ENCODE assay signal across 14 cellular contexts in genomic region chr20:17910828-17911294, GRCh38. TPM values are rescaled to one million over a fixed set of nuclear protein-coding genes. Genes with fewer than 3 reads are reported as not detected.
DNase-seq lines count a peak whose midpoint lies in the region; ATAC-seq, FAIRE-seq and TF ChIP-seq lines count a peak whose summit lies in the region.
"Had no signal": no experiment of that assay in that cellular context is flagged by ENCODE, and none has a peak within 500 bp of the region (broad histone marks: within the 10 kb centered on the region; RNA-seq: fewer than 3 reads in every experiment).

No MANE protein-coding gene starts in this region.

- TF ChIP-seq POLR2A in GM12878 (IDR thresholded peaks at IDR 0.05; ENCODE audit: low read depth, low read length), result no peak
- TF ChIP-seq POLR2A in GM12892 (IDR thresholded peaks at IDR 0.05; ENCODE audit: low read depth, low read length), result no peak

- no peak for TF ChIP-seq EP300 in GM12878 (IDR thresholded peaks at IDR 0.05; ENCODE audit: borderline replicate concordance in 1 of 2, control insufficient read depth in 1 of 2, low read depth in 2 of 2, low read length in 2 of 2)

- no peaks in the 10 kb centered on the region; the same call in none of the 2 replicates for H3K27me3 Mint-ChIP-seq in HFFc6 (ENCODE audit: insufficient read depth)

- in situ Hi-C loops in GM12878 (cut with MboI), result no loop called here

- no peak overlapping the region for H3K9ac ChIP-seq in GM12878 (ENCODE audit: control insufficient read depth, insufficient read depth, low read length)
- H3K9ac ChIP-seq in skeletal muscle tissue (ENCODE audit: low read depth in 1 of 3, low read length in 3 of 3), result no peak overlapping the region

- H3K4me3 ChIP-seq in GM12878 (no peak overlapping the region), skeletal muscle tissue (ENCODE audit: low read length in 3 of 3) (no peak overlapping the region)
- H3K4me3 ChIP-seq: dorsolateral prefrontal cortex had no signal

- H3K4me1 ChIP-seq in GM12878 (ENCODE audit: control insufficient read depth, insufficient read depth, low read length) (no peaks in the 10 kb centered on the region), skeletal muscle tissue (ENCODE audit: control insufficient read depth in 3 of 3, insufficient read depth in 3 of 3, low read length in 3 of 3) (peaks cover 14 to 17% (median 16%) of the 10 kb centered on the region in 3 donors)

- peak overlapping the region; percentile 5; the same call in 1 of the 2 replicates for H3K4me3 Mint-ChIP-seq in HFFc6
- H3K4me3 Mint-ChIP-seq: activated CD4-positive, alpha-beta T cell treated with anti-CD3 and anti-CD28 coated beads, Interleukin-2, amount 10 ng/mL, durations not matched to agents 7 days and 5 days; stimulated activated naive CD8-positive, alpha-beta T cell treated with anti-CD3 and anti-CD28 coated beads, Interleukin-15, Interleukin-2, amounts not matched to agents 100 ng/mL and 50 ng/mL, for 24 hours had no signal

- TF ChIP-seq CTCF in HFFc6 (IDR thresholded peaks at IDR 0.05) (no peak), GM12878 (IDR thresholded peaks at IDR 0.05 in 2 of 3, conservative IDR thresholded peaks at IDR 0.05 in 1 of 3; ENCODE audit: control insufficient read depth in 2 of 3, extremely low read depth in 1 of 3, insufficient read depth in 1 of 3, low read depth in 3 of 3, low read length in 3 of 3) (no peak), GM10266 (IDR thresholded peaks at IDR 0.05; ENCODE audit: control insufficient read depth, insufficient read depth, low read depth, missing control alignments) (no peak)

- ATAC-seq in GM12878 (peak; percentile 37), GM19035 (IDR thresholded peaks at IDR 0.05; ENCODE audit: unreplicated experiment) (no peak)

- 40% methylated on average over 6 of the region's 6 CpGs for WGBS in GM12878 (ENCODE audit: insufficient coverage, insufficient replicate concordance, low lambda C conversion rate, missing lambda C conversion rate)

- CTCF ChIA-PET in GM12878 (lab: Yijun Ruan, JAX), result interaction anchor here (0.5 kb wide), 1 partner anchor 303 kb away, joined by 3 read pairs; no protein-coding TSS in a partner anchor

- H3K79me2 ChIP-seq in GM12878 (ENCODE audit: control insufficient read depth, insufficient read depth, low read length), result no peaks in the 10 kb centered on the region

- H3K27ac ChIP-seq in GM12878 (ENCODE audit: control insufficient read depth, insufficient read depth) (no peak overlapping the region), skeletal muscle tissue (ENCODE audit: low read depth, low read length) (peak overlapping the region; percentile 72)
- H3K27ac ChIP-seq: dorsolateral prefrontal cortex, neutrophil had no signal

- 0 out of 2 replicates have a peak, but pooled peaks cover 4% of the 10 kb centered on the region for H3K36me3 Mint-ChIP-seq in HFFc6 (ENCODE audit: low read depth)

- no peaks in the 10 kb centered on the region for H4K20me1 ChIP-seq in GM12878 (ENCODE audit: control insufficient read depth, insufficient read depth)

- BruUV-seq in GM12878 (replicated peaks; lab: Mats Ljungman, UMichigan), result no TSS peak

- no peaks in the 10 kb centered on the region for H3K9me3 Mint-ChIP-seq in HFFc6
- H3K9me3 Mint-ChIP-seq: activated CD4-positive, alpha-beta T cell treated with anti-CD3 and anti-CD28 coated beads, Interleukin-2, amount 10 ng/mL, durations not matched to agents 7 days and 5 days; stimulated activated naive CD8-positive, alpha-beta T cell treated with anti-CD3 and anti-CD28 coated beads, Interleukin-15, Interleukin-2, amounts not matched to agents 100 ng/mL and 50 ng/mL, for 24 hours had no signal

- H3K27me3 ChIP-seq in GM12878 (replicated peaks in 1 of 2; ENCODE audit: control insufficient read depth in 2 of 2, insufficient read depth in 2 of 2, low read length in 1 of 2) (0 out of 4 replicates have a peak, but pooled peaks cover 0 to 1% of the 10 kb centered on the region in 2 experiments), skeletal muscle tissue (ENCODE audit: control insufficient read depth in 3 of 3, insufficient read depth in 3 of 3, low read length in 3 of 3) (no peaks in the 10 kb centered on the region)
- H3K27me3 ChIP-seq: dorsolateral prefrontal cortex, neutrophil had no signal

- H3K9me3 ChIP-seq in GM12878 (replicated peaks; ENCODE audit: control insufficient read depth, insufficient read depth, low read length), result no peaks in the 10 kb centered on the region
- no peaks in the 10 kb centered on the region for H3K9me3 ChIP-seq in skeletal muscle tissue (ENCODE audit: control insufficient read depth in 3 of 3, low read length in 3 of 3)
- H3K9me3 ChIP-seq: neutrophil had no signal

- no peak overlapping the region for H3K4me2 ChIP-seq in GM12878 (ENCODE audit: control insufficient read depth, insufficient read depth)

- intact Hi-C loops in GM12878 (cut with micrococcal nuclease; ENCODE audit: unreplicated experiment), result no loop called here

- SMC1A ChIA-PET in GM12878 (lab: Charles Lee; ENCODE audit: uncharacterized antibody, unreplicated experiment), result interaction anchor here (1.1 kb wide), 1 partner anchor 13 kb away, joined by 3 read pairs; no protein-coding TSS in a partner anchor

- POLR2A ChIA-PET in GM12878 (lab: Charles Lee), result no interaction called here

- H3K36me3 ChIP-seq in GM12878 (ENCODE audit: control insufficient read depth in 2 of 2, insufficient read depth in 2 of 2, low read length in 1 of 2) (no peaks in the 10 kb centered on the region), skeletal muscle tissue (ENCODE audit: control insufficient read depth in 3 of 3, insufficient read depth in 3 of 3, low read length in 3 of 3) (no peaks in the 10 kb centered on the region)
- H3K36me3 ChIP-seq: neutrophil had no signal

- FAIRE-seq in GM12878 (lab: Jason Lieb, UNC), result no peak
- peak; percentile 17 for FAIRE-seq in islet of Langerhans (lab: Jason Lieb, UNC)
- no peak for FAIRE-seq in GM12892 (lab: Jason Lieb, UNC)
- FAIRE-seq: GM18507 had no signal

- peak; percentile 90 for DNase-seq in HFFc6
- DNase-seq in GM12878 (ENCODE audit: low read depth, low spot score), result no peak
- DNase-seq in GM12892 (ENCODE audit: insufficient read length), result no peak
- no peak for DNase-seq in GM10266 (ENCODE audit: extremely low spot score)
- no peak for DNase-seq in NCI-H2171 (lab: John Stamatoyannopoulos, UW)
- DNase-seq: activated CD4-positive, alpha-beta T cell treated with anti-CD3 and anti-CD28 coated beads, Interleukin-2, amount 10 ng/mL, durations not matched to agents 7 days and 5 days; dorsolateral prefrontal cortex; NCI-H345 had no signal

- H3K27ac Mint-ChIP-seq in HFFc6, result peak overlapping the region; percentile 74; the same call in 1 of the 2 replicates
- H3K27ac Mint-ChIP-seq: activated CD4-positive, alpha-beta T cell treated with anti-CD3 and anti-CD28 coated beads, Interleukin-2, amount 10 ng/mL, durations not matched to agents 7 days and 5 days; stimulated activated naive CD8-positive, alpha-beta T cell treated with anti-CD3 and anti-CD28 coated beads, Interleukin-15, Interleukin-2, amounts not matched to agents 100 ng/mL and 50 ng/mL, for 24 hours had no signal

- RAD21 ChIA-PET in GM12878 (lab: Charles Lee; ENCODE audit: unreplicated experiment), result no interaction called here

- TF ChIP-seq RAD21 in GM12878 (IDR thresholded peaks at IDR 0.05; ENCODE audit: insufficient read depth, low read depth, low read length), result no peak

- H3K4me1 Mint-ChIP-seq in HFFc6 (ENCODE audit: low read depth), result peaks cover 43% of the 10 kb centered on the region

- no peak overlapping the region for H2AFZ ChIP-seq in GM12878 (ENCODE audit: control insufficient read depth, low read depth, low read length)

RNA-seq across cellular contexts. Expression of gene SNX5, which starts 57.7 kb away (rescaled TPM):
- 10 to 100 TPM; 69.6 to 97.5 (median 81.8) TPM for total RNA-seq in HFFc6 (2021; fragmentation: NEBNext Ultra II Directional; extraction: Animal tissue kit (Norgen Biotek cat#: 25700))
- total RNA-seq in GM12878 (2013; cell fraction: nucleolus; rRNA removed), result 632 and 668 TPM in 2 replicates
- 254 and 275 TPM in 2 replicates for total RNA-seq in GM12878 (2014; rRNA removed)
- 303 and 316 TPM in 2 replicates for total RNA-seq in GM12878 (2014; rRNA removed; fragmentation: Illumina TruSeq; extraction: Trizol)
- total RNA-seq in GM12878 (2021), result 216 and 236 TPM in 2 replicates
- polyA plus RNA-seq in GM12878 (2011; ENCODE audit: low read depth), result 155 TPM
- polyA plus RNA-seq in GM12878 (2011; rRNA removed), result 288 and 497 TPM in 2 replicates
- polyA plus RNA-seq in GM12878 (2011; cell fraction: cytosol; rRNA removed), result 153 and 185 TPM in 2 replicates
- polyA plus RNA-seq in GM12878 (2011; cell fraction: nucleus; rRNA removed), result 284 and 322 TPM in 2 replicates
- polyA plus RNA-seq in GM12878 (2012), result 206 and 209 TPM in 2 replicates
- polyA plus RNA-seq in GM12878 (2014; fragmentation: Illumina TruSeq; extraction: Trizol), result 301 and 362 TPM in 2 replicates
- polyA plus RNA-seq in GM12878 (2014; fragmentation: Nextera tagmentation; extraction: Ambion mirVana), result 100 to 1,000 TPM in 1 of 2 experiments, 10 to 100 TPM in 1; 92.9 to 152 TPM
- 242 and 292 TPM in 2 replicates for polyA plus RNA-seq in GM12878 (2014; rRNA removed)
- 100 to 1,000 TPM; 154 to 178 TPM for polyA plus RNA-seq in GM12878 (2016; fragmentation: Nextera tagmentation; extraction: Ambion mirVana)
- 166 and 193 TPM in 2 replicates for polyA minus RNA-seq in GM12878 (2011; rRNA and poly(A)+ RNA removed)
- 77.5 and 93.6 TPM in 2 replicates for polyA minus RNA-seq in GM12878 (2011; cell fraction: cytosol; rRNA and poly(A)+ RNA removed)
- 192 and 319 TPM in 2 replicates for polyA minus RNA-seq in GM12878 (2011; cell fraction: nucleus; rRNA and poly(A)+ RNA removed)
- 95.0 TPM for total RNA-seq in skeletal muscle tissue
- 231 TPM for polyA plus RNA-seq in GM12892 (2012; ENCODE audit: missing spikeins)

RNA-seq across cellular contexts. Expression of gene MGME1, which starts 58.0 kb away (rescaled TPM):
- 10 to 100 TPM; 12.7 to 19.2 (median 17.9) TPM for total RNA-seq in HFFc6 (2021; fragmentation: NEBNext Ultra II Directional; extraction: Animal tissue kit (Norgen Biotek cat#: 25700))
- total RNA-seq in GM12878 (2013; cell fraction: nucleolus; rRNA removed), result 31.0 and 35.6 TPM in 2 replicates
- total RNA-seq in GM12878 (2014; rRNA removed) (15.7 and 18.0 TPM in 2 replicates), GM12878 (2014; rRNA removed; fragmentation: Illumina TruSeq; extraction: Trizol) (33.6 and 33.7 TPM in 2 replicates), GM12878 (2021) (26.8 and 27.6 TPM in 2 replicates), skeletal muscle tissue (6.8 TPM)
- 24.8 TPM for polyA plus RNA-seq in GM12878 (2011; ENCODE audit: low read depth)
- polyA plus RNA-seq in GM12878 (2011; rRNA removed) (35.2 and 46.4 TPM in 2 replicates), GM12878 (2014; fragmentation: Illumina TruSeq; extraction: Trizol) (44.8 and 48.9 TPM in 2 replicates), GM12878 (2014; fragmentation: Nextera tagmentation; extraction: Ambion mirVana) (10 to 100 TPM; 13.4 to 14.1 TPM), GM12878 (2014; rRNA removed) (21.2 and 24.7 TPM in 2 replicates), GM12878 (2016; fragmentation: Nextera tagmentation; extraction: Ambion mirVana) (10 to 100 TPM; 37.9 to 40.8 TPM)
- 16.6 and 18.2 TPM in 2 replicates for polyA plus RNA-seq in GM12878 (2011; cell fraction: cytosol; rRNA removed)
- polyA plus RNA-seq in GM12878 (2011; cell fraction: nucleus; rRNA removed), result 15.8 and 17.2 TPM in 2 replicates
- 23.4 and 24.9 TPM in 2 replicates for polyA plus RNA-seq in GM12878 (2012)
- polyA minus RNA-seq in GM12878 (2011; rRNA and poly(A)+ RNA removed), result 23.3 and 27.0 TPM in 2 replicates
- polyA minus RNA-seq in GM12878 (2011; cell fraction: cytosol; rRNA and poly(A)+ RNA removed), result 14.6 and 16.2 TPM in 2 replicates
- polyA minus RNA-seq in GM12878 (2011; cell fraction: nucleus; rRNA and poly(A)+ RNA removed), result 18.8 and 21.9 TPM in 2 replicates
- polyA plus RNA-seq in GM12892 (2012; ENCODE audit: missing spikeins), result 28.2 TPM
